ENCODE assay signal across 24 cellular contexts in the genomic region with DNA sequence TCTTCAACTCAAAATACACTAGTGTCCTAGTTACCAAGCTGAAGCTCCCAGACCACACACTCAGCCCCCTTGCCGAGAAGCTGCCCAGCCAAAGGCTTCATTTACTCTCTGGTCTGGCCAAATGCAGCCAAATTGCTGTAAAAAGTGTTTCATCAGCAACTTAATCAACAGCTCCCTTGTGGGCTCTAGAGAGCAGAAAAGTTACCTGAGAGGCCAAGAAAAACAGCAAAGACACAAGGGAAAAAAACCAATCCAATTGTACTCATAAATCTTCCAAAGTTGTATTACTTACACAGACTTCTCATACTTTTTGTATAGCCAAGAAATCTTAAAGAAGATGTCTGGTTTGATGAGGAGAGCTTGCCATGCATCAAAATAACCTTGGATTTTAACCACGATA.
DNase-seq lines count a peak whose midpoint lies in the region; TF ChIP-seq lines count a peak whose summit lies in the region.
"Had no signal": no experiment of that assay in that cellular context is flagged by ENCODE, and none has a peak within 500 bp of the region (broad histone marks: within the 10 kb centered on the region; RNA-seq: fewer than 3 reads in every experiment).

No MANE protein-coding gene starts in this region.

- CTCF ChIA-PET in HEK293 (lab: Yijun Ruan, JAX): interaction anchor here (1.0 to 2.6 kb wide), 4 partner anchors 12 to 164 kb away, joined by 3 to 10 read pairs (median 6); no protein-coding TSS in a partner anchor
- CTCF ChIA-PET in GM10248 (lab: Yijun Ruan, JAX): interaction anchor here (1.3 to 4.4 kb wide), 6 partner anchors 10 to 64 kb away, joined by 3 to 26 read pairs (median 8); no protein-coding TSS in a partner anchor
- CTCF ChIA-PET in activated naive CD4-positive, alpha-beta T cell treated with anti-CD3 and anti-CD28 coated beads for 36 hours (lab: Charles Lee): interaction anchor here (1.9 kb wide), 1 partner anchor 55 kb away, joined by 6 read pairs; no protein-coding TSS in a partner anchor

- in situ Hi-C loops in astrocyte of the spinal cord (cut with HindIII; ENCODE audit: low sequenced_read_pairs): no loop called here

- no peaks in the 10 kb centered on the region for H3K9me3 Mint-ChIP-seq in activated naive CD4-positive, alpha-beta T cell treated with anti-CD3 and anti-CD28 coated beads for 36 hours

- DNase-seq in astrocyte of the spinal cord (ENCODE audit: low read depth, low spot score): peak; percentile 17
- peak; percentile 17 for DNase-seq in left kidney (ENCODE audit: low read depth, low spot score)
- DNase-seq in skeletal muscle cell (ENCODE audit: low read depth): peak; percentile 81
- no peak for DNase-seq in DMS53 (lab: John Stamatoyannopoulos, UW)
- DNase-seq in GM10248 (ENCODE audit: extremely low spot score): no peak
- DNase-seq in epidermal melanocyte (ENCODE audit: insufficient read length, low spot score): no peak
- DNase-seq in activated naive CD4-positive, alpha-beta T cell treated with anti-CD3 and anti-CD28 coated beads for 36 hours: no peak
- DNase-seq: Calu3; CD8-positive, alpha-beta memory T cell; EL; GF-D8; KG1; NCI-H1105; NCI-H146; NCI-H2029 treated with DMSO at 0.1 percent for 48 hours; NCI-H226; NCI-H510A treated with DMSO at 0.1 percent for 48 hours; NCI-H748 treated with DMSO at 0.1 percent for 48 hours; NK-92 treated with Interleukin-12 subunit alpha and Interleukin-12 subunit beta, amount 100 ng/mL, for 24 hours; Peyer's patch had no signal

- H3K36me3 Mint-ChIP-seq in activated naive CD4-positive, alpha-beta T cell treated with anti-CD3 and anti-CD28 coated beads for 36 hours (ENCODE audit: low read depth): no peaks in the 10 kb centered on the region
- H3K36me3 Mint-ChIP-seq: CD8-positive, alpha-beta memory T cell had no signal

- POLR2A ChIA-PET in HEK293 (lab: Yijun Ruan, JAX) (no interaction called here), GM10248 (lab: Yijun Ruan, JAX) (no interaction called here)

- TF ChIP-seq CTCF in HEK293 (tag by site-specific recombination; IDR thresholded peaks at IDR 0.05) (no peak), astrocyte of the spinal cord (IDR thresholded peaks at IDR 0.05; ENCODE audit: low read depth, low read length) (no peak), GM10248 (IDR thresholded peaks at IDR 0.05; ENCODE audit: control extremely low read depth, extremely low read depth, low read depth, missing control alignments) (no peak)

- H3K27me3 Mint-ChIP-seq in activated naive CD4-positive, alpha-beta T cell treated with anti-CD3 and anti-CD28 coated beads for 36 hours (ENCODE audit: low read depth): peaks cover 17% of the 10 kb centered on the region

- no peak overlapping the region for H3K4me3 Mint-ChIP-seq in activated naive CD4-positive, alpha-beta T cell treated with anti-CD3 and anti-CD28 coated beads for 36 hours
- H3K4me3 Mint-ChIP-seq: CD8-positive, alpha-beta memory T cell had no signal

- H3K4me1 Mint-ChIP-seq in activated naive CD4-positive, alpha-beta T cell treated with anti-CD3 and anti-CD28 coated beads for 36 hours (ENCODE audit: low read depth): no peaks in the 10 kb centered on the region
- H3K4me1 Mint-ChIP-seq: CD8-positive, alpha-beta memory T cell had no signal

- no peak overlapping the region for H3K27ac Mint-ChIP-seq in activated naive CD4-positive, alpha-beta T cell treated with anti-CD3 and anti-CD28 coated beads for 36 hours
- H3K27ac Mint-ChIP-seq: CD8-positive, alpha-beta memory T cell had no signal

- intact Hi-C loops in activated naive CD4-positive, alpha-beta T cell treated with anti-CD3 and anti-CD28 coated beads for 36 hours (cut with micrococcal nuclease): no loop called here

- H3K36me3 ChIP-seq in HEK293 (ENCODE audit: control insufficient read depth in 2 of 2, insufficient read depth in 1 of 2, low read length in 2 of 2): no peaks in the 10 kb centered on the region
- H3K36me3 ChIP-seq: HAP-1, Peyer's patch, SJSA1 had no signal

- no peak overlapping the region for H3K4me3 ChIP-seq in HEK293 (ENCODE audit: low read depth, low read length)
- no peak overlapping the region for H3K4me3 ChIP-seq in astrocyte of the spinal cord (ENCODE audit: low read depth, low read length)
- no peak overlapping the region for H3K4me3 ChIP-seq in skeletal muscle cell (ENCODE audit: low read depth, low read length)
- H3K4me3 ChIP-seq: HAP-1, Peyer's patch, SJSA1 had no signal

- H3K9me3 ChIP-seq in HEK293 (ENCODE audit: control insufficient read depth, insufficient read depth, low read depth, low read length): no peaks in the 10 kb centered on the region
- H3K9me3 ChIP-seq: HAP-1, Peyer's patch, SJSA1 had no signal

- H3K27ac ChIP-seq in HEK293 (ENCODE audit: extremely low read depth, low read depth, low read length): no peak overlapping the region
- H3K27ac ChIP-seq: C4-2B, Peyer's patch, SJSA1 had no signal

- H3K4me1 ChIP-seq in HEK293 (ENCODE audit: control insufficient read depth, insufficient read depth, low read length): 0 out of 2 replicates have a peak, but pooled peaks cover 4% of the 10 kb centered on the region
- H3K4me1 ChIP-seq: HAP-1, Peyer's patch, SJSA1 had no signal

TF ChIP-seq in HEK293, 187 proteins besides CTCF, POLR2A, EP300 and RAD21:
- TF ChIP-seq GLIS1 (tag by site-specific recombination; IDR thresholded peaks at IDR 0.05) (peak; percentile 28), ZNF132 (tag by site-specific recombination; IDR thresholded peaks at IDR 0.05; ENCODE audit: borderline replicate concordance) (no peak)
TF ChIP-seq in HEK293: peak in this region for 1.

Comparison
In these comparisons a context has a peak if more than half of its experiments do, and no peak if none do; other contexts are left out.
1. DNase-seq: peak in astrocyte of the spinal cord (single experiment), left kidney (single experiment) and skeletal muscle cell (single experiment); none in DMS53 (single experiment), GM10248 (single experiment), epidermal melanocyte (single experiment) and activated naive CD4-positive, alpha-beta T cell treated with anti-CD3 and anti-CD28 coated beads for 36 hours (single experiment).